25 cellular contexts compared by ENCODE assay signal in the genomic region with DNA sequence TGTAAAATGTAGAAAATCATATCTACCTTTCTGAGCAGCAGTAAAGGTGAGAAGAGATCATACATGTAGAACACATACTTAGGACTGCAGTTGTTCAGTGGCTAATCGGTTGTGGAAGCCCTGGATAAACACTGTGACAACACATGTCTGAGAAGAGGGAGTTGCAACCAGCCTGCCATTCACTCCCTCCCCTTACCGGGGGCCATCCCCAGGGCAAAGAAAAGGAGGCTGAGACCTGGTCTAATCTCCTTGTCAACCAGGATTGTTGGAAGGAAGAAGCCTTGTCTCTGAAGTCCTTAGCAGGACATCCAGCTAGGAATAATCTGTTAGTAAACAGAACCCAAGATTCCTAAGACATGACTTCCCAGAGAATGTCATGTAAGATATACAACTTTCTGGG.
"Had no signal": no experiment of that assay in that cellular context is flagged by ENCODE, and none has a peak within 500 bp of the region (broad histone marks: within the 10 kb centered on the region; RNA-seq: fewer than 3 reads in every experiment).

No MANE protein-coding gene starts in this region.

- H3K9me3 ChIP-seq: pancreas, right lobe of liver, stomach, testis, tibial artery had no signal

- H3K4me1 ChIP-seq: pancreas, right lobe of liver, stomach, testis, tibial artery had no signal

- H3K4me1 Mint-ChIP-seq: immature natural killer cell; memory B cell; naive thymus-derived CD4-positive, alpha-beta T cell had no signal

- H3K36me3 ChIP-seq: pancreas, right lobe of liver, stomach, tibial artery had no signal

- H3K36me3 Mint-ChIP-seq: immature natural killer cell; stimulated activated effector memory CD8-positive, alpha-beta T cell treated with anti-CD3 and anti-CD28 coated beads, Interleukin-12 subunit alpha, Interleukin-12 subunit beta, amount 100 ng/mL, for 72 hours; type B pancreatic cell had no signal

- H3K27ac Mint-ChIP-seq: immature natural killer cell; memory B cell; naive thymus-derived CD4-positive, alpha-beta T cell; nephron; stimulated activated effector memory CD8-positive, alpha-beta T cell treated with anti-CD3 and anti-CD28 coated beads, Interleukin-12 subunit alpha, Interleukin-12 subunit beta, amount 100 ng/mL, for 72 hours; type B pancreatic cell had no signal

- H3K4me3 Mint-ChIP-seq: immature natural killer cell; memory B cell; naive thymus-derived CD4-positive, alpha-beta T cell; nephron; stimulated activated effector memory CD8-positive, alpha-beta T cell treated with anti-CD3 and anti-CD28 coated beads, Interleukin-12 subunit alpha, Interleukin-12 subunit beta, amount 100 ng/mL, for 72 hours; type B pancreatic cell had no signal

- H3K4me3 ChIP-seq: coronary artery, lung, pancreas, right lobe of liver, smooth muscle cell, stomach, testis, tibial artery had no signal

- DNase-seq: dermis blood vessel endothelial cell; effector memory CD4-positive, alpha-beta T cell; hypothalamus; immature natural killer cell; islet precursor cell; midbrain; naive thymus-derived CD4-positive, alpha-beta T cell; occipital lobe; pancreas; right lobe of liver; stimulated activated CD4-positive, alpha-beta T cell treated with anti-CD3 and anti-CD28 coated beads, Interleukin-12 subunit alpha, Interleukin-12 subunit beta, amount 100 ng/mL, for 4 hours; stimulated activated CD4-positive, alpha-beta T cell treated with anti-CD3 and anti-CD28 coated beads, Interleukin-1b, Interleukin-23, amount 100 ng/mL, for 48 hours; stimulated activated CD4-positive, alpha-beta T cell treated with anti-CD3 and anti-CD28 coated beads, Interleukin-4, amount 100 ng/mL, for 24 hours; stimulated activated naive CD4-positive, alpha-beta T cell treated with Interleukin-2 at 50 U/mL for 16 hours; stomach; testis; tibial artery had no signal

- H3K27me3 ChIP-seq: pancreas, right lobe of liver, stomach, testis, tibial artery had no signal

- H3K27me3 Mint-ChIP-seq: naive thymus-derived CD4-positive, alpha-beta T cell; type B pancreatic cell had no signal

- H3K27ac ChIP-seq: coronary artery, pancreas, right lobe of liver, stomach, testis, tibial artery had no signal

- ATAC-seq: left lobe of liver; naive thymus-derived CD4-positive, alpha-beta T cell; pancreas; right lobe of liver had no signal

- H3K4me2 ChIP-seq: smooth muscle cell had no signal

- H3K9me3 Mint-ChIP-seq: immature natural killer cell; nephron; stimulated activated effector memory CD8-positive, alpha-beta T cell treated with anti-CD3 and anti-CD28 coated beads, Interleukin-12 subunit alpha, Interleukin-12 subunit beta, amount 100 ng/mL, for 72 hours; type B pancreatic cell had no signal
